In the genomic region with DNA sequence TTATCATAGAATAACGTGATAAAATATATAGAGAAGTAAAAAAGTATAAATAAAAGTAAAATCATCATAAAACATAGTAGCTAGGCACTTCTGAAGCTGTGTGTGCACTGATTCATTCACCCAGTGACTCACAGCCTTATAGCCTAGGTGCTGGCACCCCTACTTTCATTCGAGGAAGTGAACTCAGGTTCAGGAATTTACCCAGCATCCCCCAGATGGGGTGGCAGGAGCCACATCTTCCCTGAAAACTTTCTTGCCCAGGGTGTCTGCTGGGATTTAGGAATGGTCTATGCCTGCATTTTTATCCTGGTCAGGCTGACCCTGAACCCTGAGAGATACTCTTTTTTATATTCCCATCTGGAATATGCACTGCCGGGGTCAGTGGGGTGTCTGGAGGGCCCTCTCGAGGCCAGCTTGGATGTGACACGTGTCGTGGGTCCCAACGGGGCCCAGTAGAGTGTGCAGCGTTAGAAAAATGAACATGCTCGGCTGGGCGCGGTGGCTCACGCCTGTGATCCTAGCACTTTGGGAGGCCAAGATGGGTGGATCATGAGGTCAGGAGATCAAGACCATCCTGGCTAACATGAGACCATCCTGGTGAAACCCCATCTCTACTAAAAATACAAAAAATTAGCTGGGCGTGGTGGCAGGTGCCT, we compare ENCODE assay signal across 12 cellular contexts. TPM values are rescaled to one million over a fixed set of nuclear protein-coding genes. Genes with fewer than 3 reads are reported as not detected.
DNase-seq lines count a peak whose midpoint lies in the region; ATAC-seq and TF ChIP-seq lines count a peak whose summit lies in the region.
"Had no signal": no experiment of that assay in that cellular context is flagged by ENCODE, and none has a peak within 500 bp of the region (broad histone marks: within the 10 kb centered on the region; RNA-seq: fewer than 3 reads in every experiment).

No MANE protein-coding gene starts in this region.

- POLR2A ChIA-PET in HCT116 (lab: Charles Lee) = no interaction called here

- peak overlapping the region; percentile 35; the same call in 1 of the 2 replicates for H3K9ac ChIP-seq in HCT116 (ENCODE audit: low read length)

- no peak for TF ChIP-seq POLR2A in HCT116 (IDR thresholded peaks at IDR 0.05; ENCODE audit: borderline replicate concordance, extremely low read depth, insufficient read depth, insufficient read length)

- H3K27ac ChIP-seq in HCT116 (ENCODE audit: low read depth, low read length) = peak overlapping the region; percentile 69; the same call in 1 of the 2 replicates
- H3K27ac ChIP-seq: colonic mucosa had no signal

- H2AFZ ChIP-seq in HCT116 (ENCODE audit: low read depth, low read length, poor library complexity, severe bottlenecking) = no peak overlapping the region

- no peaks in the 10 kb centered on the region for H4K20me1 ChIP-seq in HCT116 (ENCODE audit: insufficient read depth)

- intact Hi-C loops in HCT116 (cut with micrococcal nuclease) = no loop called here

- no peaks in the 10 kb centered on the region for H3K9me3 ChIP-seq in HCT116 (ENCODE audit: control insufficient read depth in 1 of 2, insufficient read depth in 1 of 2, low read depth in 1 of 2, low read length in 2 of 2)
- H3K9me3 ChIP-seq: colonic mucosa had no signal

- CTCF ChIA-PET in HCT116 (lab: Charles Lee) = interaction anchor here (0.7 kb wide), 2 partner anchors 103 to 1733 kb away, joined by 4 to 6 read pairs; no protein-coding TSS in a partner anchor

- peaks cover 0 to 31% of the 10 kb centered on the region in 2 experiments; a peak in 3 of 4 replicates for H3K4me1 ChIP-seq in HCT116 (ENCODE audit: control insufficient read depth in 1 of 2, insufficient read depth in 2 of 2, low read length in 2 of 2)
- H3K4me1 ChIP-seq: colonic mucosa had no signal

- no TSS peak for BruUV-seq in HCT116 (replicated peaks; lab: Mats Ljungman, UMichigan)

- H3K27me3 ChIP-seq in HCT116 (ENCODE audit: insufficient read depth, low read length) = no peaks in the 10 kb centered on the region
- H3K27me3 ChIP-seq: colonic mucosa had no signal

- TF ChIP-seq CTCF in HCT116 (IDR thresholded peaks at IDR 0.05 in 2 of 3, conservative IDR thresholded peaks at IDR 0.05 in 1 of 3; ENCODE audit: borderline replicate concordance in 1 of 3, insufficient read depth in 1 of 3, low read depth in 2 of 3, low read length in 2 of 3) (no peak), fibroblast of mammary gland (conservative IDR thresholded peaks at IDR 0.05; ENCODE audit: control insufficient read depth, insufficient read depth, low read depth, low read length) (no peak)

- DNase-seq in HCT116 (ENCODE audit: low read depth, low spot score) = peak; percentile 34
- peak; percentile 83 for DNase-seq in fibroblast of mammary gland (ENCODE audit: low read depth)
- peak; percentile 31 for DNase-seq in stromal cell of bone marrow (ENCODE audit: low read depth)
- no peak for DNase-seq in midbrain (lab: John Stamatoyannopoulos, UW)
- DNase-seq in islet precursor cell = no peak
- DNase-seq: activated CD4-positive, alpha-beta T cell treated with anti-CD3 and anti-CD28 coated beads for 4 hours; activated effector memory CD4-positive, alpha-beta T cell treated with anti-CD3 and anti-CD28 coated beads, Interleukin-2, amount 50 U/mL, for 16 hours; colonic mucosa; hippocampal formation; NCI-H1092 treated with DMSO at 0.1 percent for 48 hours had no signal

- H3K9me2 ChIP-seq in HCT116 (ENCODE audit: insufficient read depth) = no peaks in the 10 kb centered on the region

- H3K36me3 ChIP-seq in HCT116 (ENCODE audit: control insufficient read depth in 1 of 2, insufficient read depth in 2 of 2, low read length in 2 of 2) = no peaks in the 10 kb centered on the region
- H3K36me3 ChIP-seq: colonic mucosa had no signal

- H3K79me2 ChIP-seq in HCT116 (ENCODE audit: insufficient read depth, low read length) = no peaks in the 10 kb centered on the region

- no peak for TF ChIP-seq RAD21 in HCT116 (IDR thresholded peaks at IDR 0.05; ENCODE audit: low read depth)

- peak overlapping the region; percentile 57 for H3K4me2 ChIP-seq in HCT116 (ENCODE audit: low read length)

- RAD21 ChIA-PET in HCT116 (lab: Charles Lee; ENCODE audit: low non-redundant PET in 1 of 2, low total read pairs in 2 of 2, uncharacterized antibody in 2 of 2, unreplicated experiment in 2 of 2) = no interaction called here

- ATAC-seq in HCT116 = peak; percentile 84
- peak; percentile 78 for ATAC-seq in SK-N-SH treated with all-trans-retinoic acid at 6 μM for 48 hours
- ATAC-seq in HG02678 (IDR thresholded peaks at IDR 0.05; ENCODE audit: unreplicated experiment) = no peak

- H3K4me3 ChIP-seq in HCT116 (replicated peaks in 1 of 2; ENCODE audit: low read depth in 1 of 2, low read length in 2 of 2) (no peak overlapping the region), fibroblast of mammary gland (ENCODE audit: control insufficient read depth, low read depth, low read length) (no peak overlapping the region)
- H3K4me3 ChIP-seq: colonic mucosa had no signal

TF ChIP-seq in HCT116, 20 proteins besides CTCF, POLR2A, EP300 and RAD21:
- TF ChIP-seq SP1 (IDR thresholded peaks at IDR 0.05; ENCODE audit: low read depth) (peak; percentile 60; the same call in 1 of the 2 replicates), EZH2 (IDR thresholded peaks at IDR 0.05) (no peak), FOSL1 (IDR thresholded peaks at IDR 0.05; ENCODE audit: low read depth) (peak; percentile 88), JUND (IDR thresholded peaks at IDR 0.05) (peak; percentile 82), ZBTB33 (IDR thresholded peaks at IDR 0.05; ENCODE audit: extremely low read depth, insufficient replicate concordance, low read length) (no peak)

TF ChIP-seq in SK-N-SH treated with all-trans-retinoic acid at 6 μM for 48 hours, 23 proteins besides CTCF, POLR2A, EP300 and RAD21:
- no peak for TF ChIP-seq ZNF565 (CRISPR knock-in tag; conservative IDR thresholded peaks at IDR 0.05; ENCODE audit: low read depth)
- TF ChIP-seq ISL1 (CRISPR knock-in tag; IDR thresholded peaks at IDR 0.05) = no peak
- no peak for TF ChIP-seq ZC3H10 (CRISPR knock-in tag; IDR thresholded peaks at IDR 0.05)
- TF ChIP-seq, protein P1, sequence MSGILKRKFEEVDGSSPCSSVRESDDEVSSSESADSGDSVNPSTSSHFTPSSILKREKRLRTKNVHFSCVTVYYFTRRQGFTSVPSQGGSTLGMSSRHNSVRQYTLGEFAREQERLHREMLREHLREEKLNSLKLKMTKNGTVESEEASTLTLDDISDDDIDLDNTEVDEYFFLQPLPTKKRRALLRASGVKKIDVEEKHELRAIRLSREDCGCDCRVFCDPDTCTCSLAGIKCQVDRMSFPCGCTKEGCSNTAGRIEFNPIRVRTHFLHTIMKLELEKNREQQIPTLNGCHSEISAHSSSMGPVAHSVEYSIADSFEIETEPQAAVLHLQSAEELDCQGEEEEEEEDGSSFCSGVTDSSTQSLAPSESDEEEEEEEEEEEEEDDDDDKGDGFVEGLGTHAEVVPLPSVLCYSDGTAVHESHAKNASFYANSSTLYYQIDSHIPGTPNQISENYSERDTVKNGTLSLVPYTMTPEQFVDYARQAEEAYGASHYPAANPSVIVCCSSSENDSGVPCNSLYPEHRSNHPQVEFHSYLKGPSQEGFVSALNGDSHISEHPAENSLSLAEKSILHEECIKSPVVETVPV (CRISPR knock-in tag; IDR thresholded peaks at IDR 0.05) = no peak
- no peak for TF ChIP-seq ZNF70 (CRISPR knock-in tag; IDR thresholded peaks at IDR 0.05)

RNA-seq across cellular contexts. Expression of gene TMEM132B, which starts 45.1 kb away (rescaled TPM):
- total RNA-seq in HCT116 (2021; ENCODE audit: unreplicated experiment) = 2.5 TPM
- 0.87 and 0.94 TPM in 2 replicates for polyA plus RNA-seq in HCT116 (2012)

Comparison
In these comparisons a context has a peak if more than half of its experiments do, and no peak if none do; other contexts are left out.
1. DNase-seq: peak in HCT116 (single experiment), fibroblast of mammary gland (single experiment) and stromal cell of bone marrow (single experiment); none in midbrain (single experiment) and islet precursor cell (single experiment).